In the genomic region with DNA sequence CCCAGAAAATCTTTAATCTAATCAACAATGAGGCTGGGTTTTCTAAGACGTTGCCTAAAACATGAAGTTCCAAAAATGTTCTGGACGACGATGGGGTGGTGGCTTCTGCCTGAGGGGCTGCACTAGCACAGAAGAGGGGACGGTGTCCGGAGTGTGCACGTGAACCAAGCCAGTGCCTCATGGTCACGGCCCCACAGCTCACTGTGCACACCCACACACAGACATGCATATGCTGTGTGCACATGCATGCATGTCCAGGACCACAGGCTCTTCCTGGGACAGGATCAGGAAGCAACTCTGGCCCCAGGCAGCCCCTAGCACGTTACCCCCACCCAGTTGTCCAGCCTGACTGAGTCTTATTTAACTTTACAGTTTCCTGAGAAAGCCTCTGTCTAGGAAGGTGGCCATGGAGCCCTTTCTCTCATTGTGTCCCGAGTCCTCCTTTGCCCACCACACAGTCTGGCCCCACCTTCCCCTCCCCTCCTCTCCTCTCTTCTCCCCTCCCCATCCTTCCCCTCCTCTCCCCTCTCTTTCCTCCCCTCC, we compare ENCODE assay signal across 21 cellular contexts.
A peak's percentile ranks its signal among the peaks of the same experiment; 100 is the strongest.
DNase-seq lines count a peak whose midpoint lies in the region; ATAC-seq, FAIRE-seq and TF ChIP-seq lines count a peak whose summit lies in the region.
"Had no signal": no experiment of that assay in that cellular context is flagged by ENCODE, and none has a peak within 500 bp of the region (broad histone marks: within the 10 kb centered on the region; RNA-seq: fewer than 3 reads in every experiment).

No MANE protein-coding gene starts in this region.

- H3K27ac Mint-ChIP-seq in activated CD8-positive, alpha-beta memory T cell treated with anti-CD3 and anti-CD28 coated beads, Interleukin-2, amount 10 ng/mL, durations not matched to agents 7 days and 5 days = no peak overlapping the region
- peak overlapping the region; percentile 62 for H3K27ac Mint-ChIP-seq in neural crest cell (ENCODE audit: unreplicated experiment)

- no peak overlapping the region for H3K4me2 ChIP-seq in K562 (ENCODE audit: insufficient read depth, low read length)
- H3K4me2 ChIP-seq: PC-9 had no signal

- no peak for TF ChIP-seq POLR2A in K562 (conservative IDR thresholded peaks at IDR 0.05)
- TF ChIP-seq POLR2A in suprapubic skin (IDR thresholded peaks at IDR 0.05) = no peak
- TF ChIP-seq POLR2A in body of pancreas (IDR thresholded peaks at IDR 0.05) = no peak

- no peaks in the 10 kb centered on the region for H3K79me2 ChIP-seq in K562 (ENCODE audit: control insufficient read depth, insufficient read depth, low read length)

- intact Hi-C loops in K562 (cut with micrococcal nuclease) (loop anchor here (10.0 kb wide), 1 partner anchor 917 kb away; no protein-coding TSS in a partner anchor), body of pancreas (cut with DNase I) (no loop called here)

- no peak overlapping the region for H3K4me3 Mint-ChIP-seq in activated CD8-positive, alpha-beta memory T cell treated with anti-CD3 and anti-CD28 coated beads, Interleukin-2, amount 10 ng/mL, durations not matched to agents 7 days and 5 days
- no peak overlapping the region for H3K4me3 Mint-ChIP-seq in neural crest cell
- H3K4me3 Mint-ChIP-seq: H9 had no signal

- H3K4me3 ChIP-seq in K562 = no peak overlapping the region
- no peak overlapping the region for H3K4me3 ChIP-seq in suprapubic skin
- no peak overlapping the region for H3K4me3 ChIP-seq in body of pancreas
- H3K4me3 ChIP-seq: PC-9 had no signal

- H3K36me3 ChIP-seq in K562 (ENCODE audit: control insufficient read depth, insufficient read depth, low read length) (no peaks in the 10 kb centered on the region), suprapubic skin (no peaks in the 10 kb centered on the region), body of pancreas (replicated peaks in 1 of 2; ENCODE audit: insufficient read depth in 1 of 2, low read depth in 2 of 2) (no peaks in the 10 kb centered on the region)
- H3K36me3 ChIP-seq: BE2C had no signal

- no peak for TF ChIP-seq CTCF in K562 (IDR thresholded peaks at IDR 0.05 in 2 of 3, conservative IDR thresholded peaks at IDR 0.05 in 1 of 3; ENCODE audit: insufficient read depth in 2 of 3, low read depth in 1 of 3, low read length in 3 of 3)
- TF ChIP-seq CTCF in neural crest cell (conservative IDR thresholded peaks at IDR 0.05) = no peak
- TF ChIP-seq CTCF in suprapubic skin (IDR thresholded peaks at IDR 0.05) = no peak
- no peak for TF ChIP-seq CTCF in body of pancreas (IDR thresholded peaks at IDR 0.05)

- no peaks in the 10 kb centered on the region for H3K9me3 ChIP-seq in K562 (replicated peaks; ENCODE audit: control insufficient read depth, insufficient read depth, low read depth, low read length)
- H3K9me3 ChIP-seq in suprapubic skin = no peaks in the 10 kb centered on the region
- H3K9me3 ChIP-seq in body of pancreas = no peaks in the 10 kb centered on the region
- H3K9me3 ChIP-seq: BE2C had no signal

- TF ChIP-seq EP300 in K562 (IDR thresholded peaks at IDR 0.05; ENCODE audit: low read length) (no peak), suprapubic skin (IDR thresholded peaks at IDR 0.05) (no peak)

- no peak overlapping the region for H2AFZ ChIP-seq in K562 (ENCODE audit: low read depth, low read length)
- H2AFZ ChIP-seq: PC-9 had no signal

- no peaks in the 10 kb centered on the region for H3K36me3 Mint-ChIP-seq in activated CD8-positive, alpha-beta memory T cell treated with anti-CD3 and anti-CD28 coated beads, Interleukin-2, amount 10 ng/mL, durations not matched to agents 7 days and 5 days
- no peaks in the 10 kb centered on the region for H3K36me3 Mint-ChIP-seq in neural crest cell (ENCODE audit: low read depth)
- H3K36me3 Mint-ChIP-seq: CD4-positive, CD25-positive, alpha-beta regulatory T cell had no signal

- no peak for TF ChIP-seq RAD21 in K562 (CRISPR knock-in tag; conservative IDR thresholded peaks at IDR 0.05 in 1 of 2, IDR thresholded peaks at IDR 0.05 in 1 of 2)

- ATAC-seq in activated CD8-positive, alpha-beta memory T cell treated with anti-CD3 and anti-CD28 coated beads, Interleukin-2, amount 10 ng/mL, durations not matched to agents 7 days and 5 days = no peak
- ATAC-seq in K562 = peak; percentile 15; the same call in 2 of the 3 replicates
- no peak for ATAC-seq in body of pancreas
- ATAC-seq: HepG2 had no signal

- no peak overlapping the region for H3K27ac ChIP-seq in K562 (ENCODE audit: extremely low read depth, low read depth, low read length)
- H3K27ac ChIP-seq in suprapubic skin = no peak overlapping the region
- no peak overlapping the region for H3K27ac ChIP-seq in body of pancreas
- H3K27ac ChIP-seq: PC-9 had no signal

- no peaks in the 10 kb centered on the region for H3K9me3 Mint-ChIP-seq in activated CD8-positive, alpha-beta memory T cell treated with anti-CD3 and anti-CD28 coated beads, Interleukin-2, amount 10 ng/mL, durations not matched to agents 7 days and 5 days (ENCODE audit: low read depth)
- peaks cover 3% of the 10 kb centered on the region for H3K9me3 Mint-ChIP-seq in neural crest cell
- H3K9me3 Mint-ChIP-seq: CD4-positive, CD25-positive, alpha-beta regulatory T cell had no signal

- no peaks in the 10 kb centered on the region; the same call in 1 of the 2 replicates for H4K20me1 ChIP-seq in K562 (replicated peaks; ENCODE audit: control insufficient read depth, insufficient read depth, low read length)

- no peak overlapping the region for H3K9ac ChIP-seq in K562 (ENCODE audit: insufficient read depth in 1 of 2, low read depth in 2 of 2, low read length in 2 of 2)

- peaks cover 3 to 8% of the 10 kb centered on the region in 2 experiments; a peak in 4 of 5 replicates for H3K4me1 ChIP-seq in K562 (replicated peaks in 1 of 2; ENCODE audit: control insufficient read depth in 2 of 2, insufficient read depth in 2 of 2, low read length in 2 of 2)
- peaks cover 5% of the 10 kb centered on the region for H3K4me1 ChIP-seq in suprapubic skin
- H3K4me1 ChIP-seq in body of pancreas = peaks cover 3% of the 10 kb centered on the region
- H3K4me1 ChIP-seq: BE2C had no signal

- BruUV-seq in K562 (replicated peaks; lab: Mats Ljungman, UMichigan) = no TSS peak

- POLR2A ChIA-PET in K562 (lab: Yijun Ruan, JAX) = no interaction called here

- H3K4me1 Mint-ChIP-seq in activated CD8-positive, alpha-beta memory T cell treated with anti-CD3 and anti-CD28 coated beads, Interleukin-2, amount 10 ng/mL, durations not matched to agents 7 days and 5 days = peaks cover 13% of the 10 kb centered on the region
- H3K4me1 Mint-ChIP-seq in neural crest cell = peaks cover 27% of the 10 kb centered on the region

- H3K27me3 Mint-ChIP-seq in activated CD8-positive, alpha-beta memory T cell treated with anti-CD3 and anti-CD28 coated beads, Interleukin-2, amount 10 ng/mL, durations not matched to agents 7 days and 5 days = peaks cover 19% of the 10 kb centered on the region
- H3K27me3 Mint-ChIP-seq in neural crest cell (ENCODE audit: low read depth) = no peaks in the 10 kb centered on the region
- H3K27me3 Mint-ChIP-seq: CD4-positive, CD25-positive, alpha-beta regulatory T cell had no signal

- in situ Hi-C loops in K562 (cut with MboI) = no loop called here

- H3K27me3 ChIP-seq in K562 (ENCODE audit: control insufficient read depth in 2 of 2, insufficient read depth in 2 of 2, low read length in 2 of 2) (peaks cover 20 to 61% of the 10 kb centered on the region in 2 experiments), suprapubic skin (peaks cover 6% of the 10 kb centered on the region), body of pancreas (no peaks in the 10 kb centered on the region)
- H3K27me3 ChIP-seq: BE2C had no signal

- no peak for FAIRE-seq in K562 (lab: Jason Lieb, UNC)
- FAIRE-seq: G401.6, HepG2 had no signal

- peak; percentile 26 for DNase-seq in activated CD8-positive, alpha-beta memory T cell treated with anti-CD3 and anti-CD28 coated beads, Interleukin-2, amount 10 ng/mL, durations not matched to agents 7 days and 5 days
- no peak for DNase-seq in activated CD8-positive, alpha-beta memory T cell treated with anti-CD3 and anti-CD28 coated beads, Interleukin-2, amount 50 U/mL, for 48 hours
- DNase-seq in K562 (ENCODE audit: extremely low read depth in 1 of 4, low spot score in 3 of 4) (no peak), neural crest cell (ENCODE audit: low read depth, low spot score) (no peak), suprapubic skin (ENCODE audit: low spot score in 2 of 2) (peak; percentile 11 to 48), activated gamma-delta T cell treated with Interleukin-2 at 50 U/mL for 16 hours (no peak), SIG-M5 treated with dmso at 0.1 percent for 504 hours (lab: John Stamatoyannopoulos, UW; ENCODE audit: unreplicated experiment) (no peak), body of pancreas (no peak)
- DNase-seq: BE2C; CD4-positive, CD25-positive, alpha-beta regulatory T cell; COR-L47; DMS 273 treated with DMSO at 0.1 percent for 48 hours; H9; KG1; NCI-H1417; NCI-H187 treated with DMSO at 0.1 percent for 48 hours; NCI-H2227 treated with DMSO at 0.1 percent for 48 hours; NCI-H524; PC-9 had no signal

- CTCF ChIA-PET in activated CD8-positive, alpha-beta memory T cell treated with anti-CD3 and anti-CD28 coated beads, Interleukin-2, amount 10 ng/mL, durations not matched to agents 7 days and 5 days (lab: Charles Lee) = no interaction called here
- CTCF ChIA-PET in K562 (lab: Yijun Ruan, JAX; ENCODE audit: low intra/inter-chr PET ratio) = no interaction called here

- WGBS in K562 (ENCODE audit: insufficient coverage, low coverage, missing lambda C conversion rate) = under 1% methylated on average over 9 of the region's 9 CpGs
- WGBS in suprapubic skin = 64% methylated on average over 9 of the region's 9 CpGs
- WGBS in body of pancreas, 2 donors = 43 to 47% methylated on average over 8 of the region's 9 CpGs

- no peaks in the 10 kb centered on the region for H3K9me1 ChIP-seq in K562 (ENCODE audit: control insufficient read depth, insufficient read depth, low read length)

TF ChIP-seq in K562, 482 proteins besides CTCF, POLR2A, EP300 and RAD21 (continues in another document):
- TF ChIP-seq PTBP1 (IDR thresholded peaks at IDR 0.05; ENCODE audit: low read depth, low read length) = no peak
- no peak for TF ChIP-seq PRPF4 (IDR thresholded peaks at IDR 0.05; ENCODE audit: insufficient read depth, low read depth, low read length, poor library complexity, severe bottlenecking)

Comparison
In these comparisons a context has a peak if more than half of its experiments do, and no peak if none do; other contexts are left out.
1. DNase-seq: peak in activated CD8-positive, alpha-beta memory T cell treated with anti-CD3 and anti-CD28 coated beads, Interleukin-2, amount 10 ng/mL, durations not matched to agents 7 days and 5 days (single experiment) and suprapubic skin (2 of 2); none in activated CD8-positive, alpha-beta memory T cell treated with anti-CD3 and anti-CD28 coated beads, Interleukin-2, amount 50 U/mL, for 48 hours (single experiment), K562 (0 of 4), neural crest cell (single experiment), activated gamma-delta T cell treated with Interleukin-2 at 50 U/mL for 16 hours (single experiment), SIG-M5 treated with dmso at 0.1 percent for 504 hours (single experiment) and body of pancreas (0 of 4).